In the genomic region with DNA sequence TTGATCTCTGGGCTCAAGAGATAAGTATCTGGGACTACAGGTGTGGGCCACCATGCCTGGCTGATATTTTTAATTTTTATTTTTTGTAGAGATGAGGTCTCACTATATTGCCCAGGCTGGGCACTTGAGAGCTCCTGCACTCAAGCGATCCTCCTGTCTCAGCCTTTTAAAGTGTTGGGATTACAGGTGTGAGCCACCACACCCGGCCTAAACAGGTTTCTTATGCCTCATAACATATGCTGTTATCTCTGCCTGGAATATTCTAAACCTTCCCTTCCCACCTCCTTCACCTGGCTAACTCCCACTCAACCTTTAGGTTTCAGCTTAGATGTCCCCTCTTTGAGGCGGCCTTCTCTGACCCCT, we compare ENCODE assay signal across 1 cellular context.
TF ChIP-seq lines count a peak whose summit lies in the region.

No MANE protein-coding gene starts in this region.

TF ChIP-seq in WTC11, 78 proteins besides CTCF, POLR2A, EP300 and RAD21 (continued from another document):
- TF ChIP-seq, protein P1, sequence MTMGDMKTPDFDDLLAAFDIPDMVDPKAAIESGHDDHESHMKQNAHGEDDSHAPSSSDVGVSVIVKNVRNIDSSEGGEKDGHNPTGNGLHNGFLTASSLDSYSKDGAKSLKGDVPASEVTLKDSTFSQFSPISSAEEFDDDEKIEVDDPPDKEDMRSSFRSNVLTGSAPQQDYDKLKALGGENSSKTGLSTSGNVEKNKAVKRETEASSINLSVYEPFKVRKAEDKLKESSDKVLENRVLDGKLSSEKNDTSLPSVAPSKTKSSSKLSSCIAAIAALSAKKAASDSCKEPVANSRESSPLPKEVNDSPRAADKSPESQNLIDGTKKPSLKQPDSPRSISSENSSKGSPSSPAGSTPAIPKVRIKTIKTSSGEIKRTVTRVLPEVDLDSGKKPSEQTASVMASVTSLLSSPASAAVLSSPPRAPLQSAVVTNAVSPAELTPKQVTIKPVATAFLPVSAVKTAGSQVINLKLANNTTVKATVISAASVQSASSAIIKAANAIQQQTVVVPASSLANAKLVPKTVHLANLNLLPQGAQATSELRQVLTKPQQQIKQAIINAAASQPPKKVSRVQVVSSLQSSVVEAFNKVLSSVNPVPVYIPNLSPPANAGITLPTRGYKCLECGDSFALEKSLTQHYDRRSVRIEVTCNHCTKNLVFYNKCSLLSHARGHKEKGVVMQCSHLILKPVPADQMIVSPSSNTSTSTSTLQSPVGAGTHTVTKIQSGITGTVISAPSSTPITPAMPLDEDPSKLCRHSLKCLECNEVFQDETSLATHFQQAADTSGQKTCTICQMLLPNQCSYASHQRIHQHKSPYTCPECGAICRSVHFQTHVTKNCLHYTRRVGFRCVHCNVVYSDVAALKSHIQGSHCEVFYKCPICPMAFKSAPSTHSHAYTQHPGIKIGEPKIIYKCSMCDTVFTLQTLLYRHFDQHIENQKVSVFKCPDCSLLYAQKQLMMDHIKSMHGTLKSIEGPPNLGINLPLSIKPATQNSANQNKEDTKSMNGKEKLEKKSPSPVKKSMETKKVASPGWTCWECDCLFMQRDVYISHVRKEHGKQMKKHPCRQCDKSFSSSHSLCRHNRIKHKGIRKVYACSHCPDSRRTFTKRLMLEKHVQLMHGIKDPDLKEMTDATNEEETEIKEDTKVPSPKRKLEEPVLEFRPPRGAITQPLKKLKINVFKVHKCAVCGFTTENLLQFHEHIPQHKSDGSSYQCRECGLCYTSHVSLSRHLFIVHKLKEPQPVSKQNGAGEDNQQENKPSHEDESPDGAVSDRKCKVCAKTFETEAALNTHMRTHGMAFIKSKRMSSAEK (CRISPR knock-in tag; IDR thresholded peaks at IDR 0.05; ENCODE audit: borderline replicate concordance): no peak
- no peak for TF ChIP-seq ZNF121 (CRISPR knock-in tag; IDR thresholded peaks at IDR 0.05)
- TF ChIP-seq HMGXB4 (CRISPR knock-in tag; IDR thresholded peaks at IDR 0.05): no peak
